ENCODE assay signal across 8 cellular contexts in genomic region chr13:32737111-32737571, GRCh38.
A peak's percentile ranks its signal among the peaks of the same experiment; 100 is the strongest.
DNase-seq lines count a peak whose midpoint lies in the region; ATAC-seq, FAIRE-seq and TF ChIP-seq lines count a peak whose summit lies in the region.

No MANE protein-coding gene starts in this region.

- H3K27me3 ChIP-seq in brain microvascular endothelial cell (replicated peaks) (no peaks in the 10 kb centered on the region), mucosa of stomach (ENCODE audit: control insufficient read depth, insufficient read depth, low read length) (no peaks in the 10 kb centered on the region)

- peak overlapping the region; percentile 5 for H3K27ac ChIP-seq in brain microvascular endothelial cell

- no peak overlapping the region for H3K4me3 ChIP-seq in brain microvascular endothelial cell (ENCODE audit: low read depth, low read length)
- H3K4me3 ChIP-seq in mucosa of stomach (ENCODE audit: low read length), result no peak overlapping the region

- peak; percentile 70 for ATAC-seq in HG03175 (IDR thresholded peaks at IDR 0.05; ENCODE audit: unreplicated experiment)

- no peak for DNase-seq in activated naive CD4-positive, alpha-beta T cell treated with anti-CD3 and anti-CD28 coated beads for 36 hours
- DNase-seq in activated naive CD4-positive, alpha-beta T cell (lab: John Stamatoyannopoulos, UW), result no peak
- DNase-seq in brain microvascular endothelial cell (no peak), NCI-H2081 treated with DMSO at 0.1 percent for 48 hours (lab: John Stamatoyannopoulos, UW) (no peak), NCI-H524 (lab: John Stamatoyannopoulos, UW) (no peak), frontal cortex (ENCODE audit: low spot score in 2 of 2) (no peak)

- intact Hi-C loops in activated naive CD4-positive, alpha-beta T cell treated with anti-CD3 and anti-CD28 coated beads for 36 hours (cut with micrococcal nuclease), result loop anchor here (1.0 to 5.0 kb wide), 6 partner anchors 46 to 1574 kb away; partner anchors contain the start of gene KL

- no peaks in the 10 kb centered on the region for H3K9me3 Mint-ChIP-seq in activated naive CD4-positive, alpha-beta T cell treated with anti-CD3 and anti-CD28 coated beads for 36 hours

- CTCF ChIA-PET in activated naive CD4-positive, alpha-beta T cell treated with anti-CD3 and anti-CD28 coated beads for 36 hours (lab: Charles Lee), result interaction anchor here (0.6 to 1.1 kb wide), 4 partner anchors 69 to 578 kb away, joined by 3 to 4 read pairs (median 3); partner anchors contain the start of gene PDS5B

- peaks cover 11% of the 10 kb centered on the region for H3K36me3 Mint-ChIP-seq in activated naive CD4-positive, alpha-beta T cell treated with anti-CD3 and anti-CD28 coated beads for 36 hours (ENCODE audit: low read depth)

- peaks cover 13% of the 10 kb centered on the region for H3K4me1 ChIP-seq in mucosa of stomach (ENCODE audit: control insufficient read depth, insufficient read depth, low read length)

- H3K36me3 ChIP-seq in brain microvascular endothelial cell (replicated peaks), result no peaks in the 10 kb centered on the region
- no peaks in the 10 kb centered on the region for H3K36me3 ChIP-seq in mucosa of stomach (ENCODE audit: control insufficient read depth, insufficient read depth, low read length)

- H3K4me3 Mint-ChIP-seq in activated naive CD4-positive, alpha-beta T cell treated with anti-CD3 and anti-CD28 coated beads for 36 hours, result peak overlapping the region; percentile 71

- peak overlapping the region; percentile 67 for H3K9ac ChIP-seq in mucosa of stomach (ENCODE audit: low read length)

- H3K27me3 Mint-ChIP-seq in activated naive CD4-positive, alpha-beta T cell treated with anti-CD3 and anti-CD28 coated beads for 36 hours (ENCODE audit: low read depth), result no peaks in the 10 kb centered on the region

- no peak for TF ChIP-seq CTCF in brain microvascular endothelial cell (IDR thresholded peaks at IDR 0.05; ENCODE audit: low read depth, low read length, missing control alignments)

- in situ Hi-C loops in brain microvascular endothelial cell (cut with HindIII; ENCODE audit: low pct_ligation_motif_present, low sequenced_read_pairs), result no loop called here

- peak overlapping the region; percentile 81 for H3K27ac Mint-ChIP-seq in activated naive CD4-positive, alpha-beta T cell treated with anti-CD3 and anti-CD28 coated beads for 36 hours

- H3K4me1 Mint-ChIP-seq in activated naive CD4-positive, alpha-beta T cell treated with anti-CD3 and anti-CD28 coated beads for 36 hours (ENCODE audit: low read depth), result peaks cover 42% of the 10 kb centered on the region

- no peaks in the 10 kb centered on the region for H3K9me3 ChIP-seq in mucosa of stomach (ENCODE audit: control insufficient read depth, low read length)

- FAIRE-seq in frontal cortex (lab: Jason Lieb, UNC), result no peak
